Comparison of ENCODE assay signal across 8 cellular contexts in genomic region chr19:45496349-45496953, GRCh38. TPM values are rescaled to one million over a fixed set of nuclear protein-coding genes. Genes with fewer than 3 reads are reported as not detected.
DNase-seq lines count a peak whose midpoint lies in the region; ATAC-seq and TF ChIP-seq lines count a peak whose summit lies in the region.

No MANE protein-coding gene starts in this region.

- no peaks in the 10 kb centered on the region for H3K36me3 ChIP-seq in Caco-2 (ENCODE audit: control insufficient read depth, insufficient read depth, low read length)

- TF ChIP-seq CTCF in Caco-2 (IDR thresholded peaks at IDR 0.05; ENCODE audit: insufficient read depth in 1 of 2, low read depth in 1 of 2, low read length in 1 of 2, severe bottlenecking in 1 of 2, unreplicated experiment in 1 of 2) (no peak), MCF 10A (IDR thresholded peaks at IDR 0.05; ENCODE audit: unreplicated experiment) (no peak)

- H3K4me1 ChIP-seq in Caco-2, result peaks cover 22% of the 10 kb centered on the region

- BruUV-seq in Caco-2 (replicated peaks; lab: Mats Ljungman, UMichigan) (no TSS peak), MCF 10A (replicated peaks; lab: Mats Ljungman, UMichigan) (no TSS peak)

- H3K27me3 Mint-ChIP-seq in Caco-2 (ENCODE audit: insufficient read depth, unreplicated experiment) (peaks cover 8% of the 10 kb centered on the region), MCF 10A (ENCODE audit: insufficient read depth, unreplicated experiment) (no peaks in the 10 kb centered on the region)
- peaks cover 34 to 41% of the 10 kb centered on the region in 2 donors for H3K27me3 Mint-ChIP-seq in stimulated activated naive B cell treated with anti-CD40 and anti-IgM and Interleukin-4, amounts not matched to agents 10 μg/mL and 1 μg/mL and 100 μg/mL, for 72 hours

- peak; percentile 9 for ATAC-seq in HG02588 (IDR thresholded peaks at IDR 0.05; ENCODE audit: unreplicated experiment)
- ATAC-seq in stimulated activated naive B cell treated with anti-CD40 and anti-IgM and Interleukin-4, amounts not matched to agents 10 μg/mL and 1 μg/mL and 100 μg/mL, for 72 hours (replicated peaks), result peak; percentile 12 to 19
- no peak for ATAC-seq in GM21619 (IDR thresholded peaks at IDR 0.05; ENCODE audit: unreplicated experiment)

- intact Hi-C loops in Caco-2 (cut with micrococcal nuclease; ENCODE audit: unreplicated experiment) (loop anchor here (10.0 kb wide), 1 partner anchor 148 kb away; no protein-coding TSS in a partner anchor), MCF 10A (cut with micrococcal nuclease) (no loop called here), posterior vena cava (cut with DNase I) (loop anchor here in 1 of 2 donors (2.0 kb wide), 1 partner anchor 72 kb away; no protein-coding TSS in a partner anchor)

- H3K9me3 Mint-ChIP-seq in Caco-2 (ENCODE audit: unreplicated experiment) (no peaks in the 10 kb centered on the region), MCF 10A (ENCODE audit: unreplicated experiment) (no peaks in the 10 kb centered on the region)
- peaks cover 0 to 4% of the 10 kb centered on the region in 2 donors for H3K9me3 Mint-ChIP-seq in stimulated activated naive B cell treated with anti-CD40 and anti-IgM and Interleukin-4, amounts not matched to agents 10 μg/mL and 1 μg/mL and 100 μg/mL, for 72 hours

- peak overlapping the region; percentile 98 for H3K4me3 Mint-ChIP-seq in Caco-2 (ENCODE audit: unreplicated experiment)
- H3K4me3 Mint-ChIP-seq in MCF 10A (ENCODE audit: unreplicated experiment), result peak overlapping the region; percentile 75
- H3K4me3 Mint-ChIP-seq in stimulated activated naive B cell treated with anti-CD40 and anti-IgM and Interleukin-4, amounts not matched to agents 10 μg/mL and 1 μg/mL and 100 μg/mL, for 72 hours, result peak overlapping the region; percentile 85 to 87

- H3K27ac ChIP-seq in layer of hippocampus (ENCODE audit: low read depth, low read length), result peak overlapping the region; percentile 57

- H3K27me3 ChIP-seq in Caco-2 (replicated peaks; ENCODE audit: control insufficient read depth, insufficient read depth, low read length) (no peaks in the 10 kb centered on the region), layer of hippocampus (ENCODE audit: control insufficient read depth, insufficient read depth, low read length) (peaks cover 6% of the 10 kb centered on the region)

- DNase-seq in Caco-2 (peak in 1 of 2 experiments; percentile 76), RPMI7951 (ENCODE audit: low read depth) (peak; percentile 33), MCF 10A (ENCODE audit: unreplicated experiment) (no peak), posterior vena cava (ENCODE audit: low spot score) (no peak)
- DNase-seq in stimulated activated naive B cell treated with anti-CD40 and anti-IgM and Interleukin-4, amounts not matched to agents 10 μg/mL and 1 μg/mL and 100 μg/mL, for 72 hours, result no peak

- H3K4me1 Mint-ChIP-seq in Caco-2 (ENCODE audit: low read depth, unreplicated experiment), result peaks cover 23% of the 10 kb centered on the region
- peaks cover 13% of the 10 kb centered on the region for H3K4me1 Mint-ChIP-seq in MCF 10A (ENCODE audit: insufficient read depth, unreplicated experiment)
- peaks cover 32 to 65% of the 10 kb centered on the region in 2 donors for H3K4me1 Mint-ChIP-seq in stimulated activated naive B cell treated with anti-CD40 and anti-IgM and Interleukin-4, amounts not matched to agents 10 μg/mL and 1 μg/mL and 100 μg/mL, for 72 hours

- POLR2A ChIA-PET in Caco-2 (lab: Charles Lee), result no interaction called here
- POLR2A ChIA-PET in MCF 10A (lab: Yijun Ruan, JAX), result interaction anchor here (0.6 to 2.6 kb wide), 9 partner anchors 9 to 146 kb away, joined by 3 to 13 read pairs (median 5); partner anchors contain the start of gene FOSB

- no peaks in the 10 kb centered on the region for H3K9me3 ChIP-seq in Caco-2

- CTCF ChIA-PET in Caco-2 (lab: Charles Lee) (interaction anchor here (0.6 to 3.0 kb wide), 6 partner anchors 8 to 146 kb away, joined by 3 to 24 read pairs (median 5); no protein-coding TSS in a partner anchor), MCF 10A (lab: Yijun Ruan, JAX) (interaction anchor here (0.6 to 3.7 kb wide), 4 partner anchors 9 to 126 kb away, joined by 3 to 31 read pairs (median 8); no protein-coding TSS in a partner anchor)

- H3K27ac Mint-ChIP-seq in Caco-2 (ENCODE audit: unreplicated experiment), result peak overlapping the region; percentile 85
- H3K27ac Mint-ChIP-seq in MCF 10A (ENCODE audit: low read depth, unreplicated experiment), result peak overlapping the region; percentile 24
- H3K27ac Mint-ChIP-seq in stimulated activated naive B cell treated with anti-CD40 and anti-IgM and Interleukin-4, amounts not matched to agents 10 μg/mL and 1 μg/mL and 100 μg/mL, for 72 hours, result no peak overlapping the region

- H3K36me3 Mint-ChIP-seq in Caco-2 (ENCODE audit: insufficient read depth, unreplicated experiment), result peaks cover 4% of the 10 kb centered on the region
- no peaks in the 10 kb centered on the region for H3K36me3 Mint-ChIP-seq in MCF 10A (ENCODE audit: insufficient read depth, unreplicated experiment)
- H3K36me3 Mint-ChIP-seq in stimulated activated naive B cell treated with anti-CD40 and anti-IgM and Interleukin-4, amounts not matched to agents 10 μg/mL and 1 μg/mL and 100 μg/mL, for 72 hours, result peaks cover 7 to 11% of the 10 kb centered on the region in 2 donors

- H3K4me3 ChIP-seq in Caco-2 (ENCODE audit: low read depth, low read length), result peak overlapping the region; percentile 80

RNA-seq across cellular contexts. Expression of gene RTN2, which starts 0.4 kb away (rescaled TPM):
- 13.8 and 18.1 TPM in 2 replicates for total RNA-seq in Caco-2 (2022)
- 12.9 TPM in 2 replicates for total RNA-seq in RPMI7951 (2014; rRNA removed; shearing (Covaris generic))
- 3.5 and 5.1 TPM in 2 replicates for total RNA-seq in MCF 10A (2022)
- 10 to 100 TPM in 1 of 2 donors, 1 to 10 TPM in 1; 9.4 to 14.5 TPM for total RNA-seq in posterior vena cava

RNA-seq across cellular contexts. Expression of gene PPM1N, which starts 1.8 kb away (rescaled TPM):
- total RNA-seq in Caco-2 (2022) (1.2 and 2.8 TPM in 2 replicates), MCF 10A (2022) (0.33 and 0.42 TPM in 2 replicates), posterior vena cava (1 to 10 TPM in 1 of 2 donors, under 1 TPM in 1; 0.67 to 1.9 TPM)
- 1.8 and 2.3 TPM in 2 replicates for total RNA-seq in RPMI7951 (2014; rRNA removed; shearing (Covaris generic))

RNA-seq across cellular contexts. Expression of gene VASP, which starts 10.8 kb away (rescaled TPM):
- total RNA-seq in Caco-2 (2022) (72.4 and 83.1 TPM in 2 replicates), MCF 10A (2022) (168 and 178 TPM in 2 replicates), posterior vena cava (100 to 1,000 TPM; 159 to 204 TPM)
- 53.8 and 79.1 TPM in 2 replicates for total RNA-seq in RPMI7951 (2014; rRNA removed; shearing (Covaris generic))

RNA-seq across cellular contexts. Expression of gene FOSB, which starts 28.7 kb away (rescaled TPM):
- total RNA-seq in Caco-2 (2022), result 6.4 TPM in 2 replicates
- 0.96 and 1.6 TPM in 2 replicates for total RNA-seq in RPMI7951 (2014; rRNA removed; shearing (Covaris generic))
- total RNA-seq in MCF 10A (2022), result 13.3 and 29.3 TPM in 2 replicates
- total RNA-seq in posterior vena cava, result 10 to 100 TPM; 33.2 to 73.0 TPM
